ENCODE assay signal across 2 cellular contexts in the genomic region with DNA sequence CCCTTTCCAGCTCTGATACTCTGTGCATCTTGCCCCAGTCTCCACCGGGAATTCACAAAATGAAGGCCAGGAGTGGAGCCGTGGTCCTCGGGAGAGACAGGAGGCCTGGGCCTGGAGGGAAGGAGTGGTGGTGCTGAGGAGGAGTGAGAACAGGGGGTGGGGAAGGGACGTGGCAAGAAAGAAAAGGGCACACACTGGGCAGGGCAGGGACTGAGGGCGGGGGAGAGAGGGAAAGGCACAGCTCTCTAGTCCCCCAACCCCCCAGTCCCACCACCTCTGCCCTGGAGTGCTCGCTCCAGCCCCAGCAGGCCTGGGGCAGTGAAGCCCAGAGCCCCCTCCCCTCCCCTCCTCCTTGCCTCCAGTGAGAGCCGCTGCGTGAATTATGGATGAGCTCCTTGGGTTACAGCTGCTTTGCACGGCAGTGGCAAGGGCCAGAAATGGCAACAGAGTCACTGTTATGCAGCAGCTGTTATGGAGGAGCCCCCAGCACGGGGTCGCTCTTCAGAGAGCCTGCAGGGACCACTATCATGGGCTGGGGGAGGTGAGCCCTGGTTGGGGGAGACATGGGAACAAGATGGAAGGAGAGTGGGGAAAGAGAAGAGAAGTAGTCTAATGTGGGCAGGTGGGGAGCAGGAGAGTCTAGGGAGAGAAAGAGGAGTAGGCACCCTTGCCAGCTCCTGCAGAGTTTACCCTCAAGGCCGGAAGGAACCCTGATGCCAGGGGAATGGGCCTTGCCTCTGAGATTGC.
TF ChIP-seq lines count a peak whose summit lies in the region.

No MANE protein-coding gene starts in this region.

TF ChIP-seq in HEK293, 187 proteins besides CTCF, POLR2A, EP300 and RAD21:
- TF ChIP-seq PATZ1 (tag by site-specific recombination; IDR thresholded peaks at IDR 0.05) = 0 out of 2 replicates have a peak, but pooled peaks have one; percentile 24
- TF ChIP-seq, protein P1, sequence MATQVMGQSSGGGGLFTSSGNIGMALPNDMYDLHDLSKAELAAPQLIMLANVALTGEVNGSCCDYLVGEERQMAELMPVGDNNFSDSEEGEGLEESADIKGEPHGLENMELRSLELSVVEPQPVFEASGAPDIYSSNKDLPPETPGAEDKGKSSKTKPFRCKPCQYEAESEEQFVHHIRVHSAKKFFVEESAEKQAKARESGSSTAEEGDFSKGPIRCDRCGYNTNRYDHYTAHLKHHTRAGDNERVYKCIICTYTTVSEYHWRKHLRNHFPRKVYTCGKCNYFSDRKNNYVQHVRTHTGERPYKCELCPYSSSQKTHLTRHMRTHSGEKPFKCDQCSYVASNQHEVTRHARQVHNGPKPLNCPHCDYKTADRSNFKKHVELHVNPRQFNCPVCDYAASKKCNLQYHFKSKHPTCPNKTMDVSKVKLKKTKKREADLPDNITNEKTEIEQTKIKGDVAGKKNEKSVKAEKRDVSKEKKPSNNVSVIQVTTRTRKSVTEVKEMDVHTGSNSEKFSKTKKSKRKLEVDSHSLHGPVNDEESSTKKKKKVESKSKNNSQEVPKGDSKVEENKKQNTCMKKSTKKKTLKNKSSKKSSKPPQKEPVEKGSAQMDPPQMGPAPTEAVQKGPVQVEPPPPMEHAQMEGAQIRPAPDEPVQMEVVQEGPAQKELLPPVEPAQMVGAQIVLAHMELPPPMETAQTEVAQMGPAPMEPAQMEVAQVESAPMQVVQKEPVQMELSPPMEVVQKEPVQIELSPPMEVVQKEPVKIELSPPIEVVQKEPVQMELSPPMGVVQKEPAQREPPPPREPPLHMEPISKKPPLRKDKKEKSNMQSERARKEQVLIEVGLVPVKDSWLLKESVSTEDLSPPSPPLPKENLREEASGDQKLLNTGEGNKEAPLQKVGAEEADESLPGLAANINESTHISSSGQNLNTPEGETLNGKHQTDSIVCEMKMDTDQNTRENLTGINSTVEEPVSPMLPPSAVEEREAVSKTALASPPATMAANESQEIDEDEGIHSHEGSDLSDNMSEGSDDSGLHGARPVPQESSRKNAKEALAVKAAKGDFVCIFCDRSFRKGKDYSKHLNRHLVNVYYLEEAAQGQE (tag by site-specific recombination; IDR thresholded peaks at IDR 0.05) = no peak

TF ChIP-seq in H1, 55 proteins besides CTCF, POLR2A, EP300 and RAD21:
- TF ChIP-seq JUN (IDR thresholded peaks at IDR 0.05; ENCODE audit: low read depth, low read length) (no peak), SP4 (IDR thresholded peaks at IDR 0.05; ENCODE audit: low read length) (no peak), RNF2 (IDR thresholded peaks at IDR 0.05; ENCODE audit: borderline replicate concordance, low read depth, low read length, missing control alignments, poor library complexity, severe bottlenecking) (peak; percentile 13), ATF3 (IDR thresholded peaks at IDR 0.05; ENCODE audit: insufficient read depth, low read depth, low read length) (no peak)
